ENCODE assay signal across 8 cellular contexts in genomic region chr10:42753507-42754154, GRCh38. TPM values are rescaled to one million over a fixed set of nuclear protein-coding genes. Genes with fewer than 3 reads are reported as not detected.
DNase-seq lines count a peak whose midpoint lies in the region; ATAC-seq and TF ChIP-seq lines count a peak whose summit lies in the region.

No MANE protein-coding gene starts in this region.

- H3K9me3 ChIP-seq in HUES64 (ENCODE audit: insufficient read depth, low read depth, low read length) (no peaks in the 10 kb centered on the region), colonic mucosa (no peaks in the 10 kb centered on the region), mesodermal cell (ENCODE audit: control insufficient read depth, low read length) (no peaks in the 10 kb centered on the region), aorta (ENCODE audit: control insufficient read depth, low read length) (no peaks in the 10 kb centered on the region)

- no peaks in the 10 kb centered on the region for H3K36me3 ChIP-seq in HUES64 (ENCODE audit: insufficient read depth, low read length)
- no peaks in the 10 kb centered on the region for H3K36me3 ChIP-seq in colonic mucosa
- H3K36me3 ChIP-seq in mesodermal cell (ENCODE audit: control insufficient read depth, insufficient read depth, low read length): no peaks in the 10 kb centered on the region
- no peaks in the 10 kb centered on the region for H3K36me3 ChIP-seq in aorta (ENCODE audit: control insufficient read depth in 1 of 2, insufficient read depth in 2 of 2, low read length in 1 of 2)

- H3K4me1 ChIP-seq in HUES64 (ENCODE audit: insufficient read depth, low read length) (no peaks in the 10 kb centered on the region), colonic mucosa (peaks cover 10% of the 10 kb centered on the region), mesodermal cell (ENCODE audit: control insufficient read depth, insufficient read depth, low read length, poor library complexity, severe bottlenecking) (peaks cover 3% of the 10 kb centered on the region), aorta (ENCODE audit: control insufficient read depth in 1 of 2, insufficient read depth in 2 of 2, low read length in 2 of 2) (no peaks in the 10 kb centered on the region)

- H3K27me3 ChIP-seq in HUES64 (ENCODE audit: insufficient read depth, low read length): peaks cover 73% of the 10 kb centered on the region
- peaks cover 29% of the 10 kb centered on the region for H3K27me3 ChIP-seq in colonic mucosa
- H3K27me3 ChIP-seq in aorta (ENCODE audit: control insufficient read depth in 1 of 2, insufficient read depth in 2 of 2, low read length in 1 of 2): no peaks in the 10 kb centered on the region

- no peak overlapping the region for H3K9ac ChIP-seq in HUES64 (ENCODE audit: low read depth, low read length)
- H3K9ac ChIP-seq in colonic mucosa (ENCODE audit: low read depth in 2 of 2, low read length in 2 of 2): peak overlapping the region in 1 of 2 donors; percentile 58

- peak; percentile 37 for ATAC-seq in aorta (ENCODE audit: low FRiP score)

- WGBS in HUES64: 5% methylated on average over 51 of the region's 51 CpGs
- 2 to 5% methylated on average over 22 to 35 of the region's 51 CpGs for WGBS in mesodermal cell (ENCODE audit: insufficient coverage in 2 of 2), 2 experiments
- WGBS in aorta, 2 donors: 1% methylated on average over 46 to 51 of the region's 51 CpGs

- TF ChIP-seq CTCF in C4-2B (conservative IDR thresholded peaks at IDR 0.05) (peak; percentile 76), colonic mucosa (IDR thresholded peaks at IDR 0.05) (no peak)

- DNase-seq in colonic mucosa: peak; percentile 32
- DNase-seq in aorta: peak in 1 of 2 donors; percentile 53
- DNase-seq in Ammon's horn (ENCODE audit: low spot score): no peak
- no peak for DNase-seq in HT-29 (ENCODE audit: low spot score)
- DNase-seq in NCI-H446 (lab: John Stamatoyannopoulos, UW): no peak

- H3K27ac ChIP-seq in C4-2B (peak overlapping the region; percentile 2; the same call in 1 of the 2 replicates), HUES64 (ENCODE audit: low read depth, low read length) (no peak overlapping the region), colonic mucosa (no peak overlapping the region), mesodermal cell (ENCODE audit: low read depth, low read length, severe bottlenecking) (no peak overlapping the region), aorta (ENCODE audit: low read depth in 1 of 2, low read length in 2 of 2) (no peak overlapping the region)

- intact Hi-C loops in colonic mucosa (cut with DNase I) (loop anchor here (5.0 to 10.0 kb wide), 2 partner anchors 109 to 351 kb away; no protein-coding TSS in a partner anchor), aorta (cut with DNase I) (loop anchor here (2.0 to 10.0 kb wide), 4 partner anchors 29 to 351 kb away; partner anchors contain the start of genes BMS1 (in 1 of the 2) and ZNF33B (in 1 of the 2))

- H3K4me3 ChIP-seq in HUES64 (ENCODE audit: low read length) (peak overlapping the region; percentile 59), colonic mucosa (peak overlapping the region; percentile 31), mesodermal cell (ENCODE audit: extremely low read depth, insufficient read depth, low read length, poor library complexity, severe bottlenecking) (peak overlapping the region; percentile 37), aorta (ENCODE audit: low read length in 2 of 2) (peak overlapping the region; percentile 19 to 38)

RNA-seq across cellular contexts. Expression of gene BMS1, which starts 29.0 kb away (rescaled TPM):
- 27.8 TPM for polyA plus RNA-seq in HUES64 (2013, experiment 1 of 2)
- polyA plus RNA-seq in HUES64 (2013, experiment 2 of 2): 26.8 TPM
- total RNA-seq in colonic mucosa (10 to 100 TPM; 11.4 to 14.6 TPM), aorta (10 to 100 TPM; 12.8 to 13.4 TPM)
- 19.4 TPM for polyA plus RNA-seq in mesodermal cell (2013, experiment 1 of 2)
- 20.9 TPM for polyA plus RNA-seq in mesodermal cell (2013, experiment 2 of 2)
- polyA plus RNA-seq in aorta: 1 to 10 TPM; 4.3 to 8.5 TPM
- 13.1 and 15.4 TPM in 2 replicates for total RNA-seq in HT-29 (2014; rRNA removed; shearing (Covaris generic))
